In genomic region chr2:42753188-42753813, GRCh38 we compare ENCODE assay signal across 16 cellular contexts. TPM values are rescaled to one million over a fixed set of nuclear protein-coding genes. Genes with fewer than 3 reads are reported as not detected.
DNase-seq lines count a peak whose midpoint lies in the region; ATAC-seq, FAIRE-seq and TF ChIP-seq lines count a peak whose summit lies in the region.
"Had no signal": no experiment of that assay in that cellular context is flagged by ENCODE, and none has a peak within 500 bp of the region (broad histone marks: within the 10 kb centered on the region; RNA-seq: fewer than 3 reads in every experiment).

No MANE protein-coding gene starts in this region.

- H3K4me2 ChIP-seq in GM12878 (ENCODE audit: control insufficient read depth, insufficient read depth): peak overlapping the region; percentile 5

- H3K4me1 ChIP-seq in GM12878 (ENCODE audit: control insufficient read depth, insufficient read depth, low read length) (peaks cover 52% of the 10 kb centered on the region), SJCRH30 (peaks cover 14% of the 10 kb centered on the region)

- peak; percentile 34 for ATAC-seq in GM12878
- ATAC-seq in HG03521 (IDR thresholded peaks at IDR 0.05; ENCODE audit: unreplicated experiment): no peak
- ATAC-seq in GM18511 (IDR thresholded peaks at IDR 0.05; ENCODE audit: unreplicated experiment): no peak

- H3K4me1 Mint-ChIP-seq in CD14-positive monocyte: peaks cover 69% of the 10 kb centered on the region
- peaks cover 62% of the 10 kb centered on the region for H3K4me1 Mint-ChIP-seq in nephron

- TF ChIP-seq RAD21 in GM12878 (IDR thresholded peaks at IDR 0.05; ENCODE audit: insufficient read depth, low read depth, low read length): no peak

- H2AFZ ChIP-seq in GM12878 (ENCODE audit: control insufficient read depth, low read depth, low read length): no peak overlapping the region

- H3K9ac ChIP-seq in GM12878 (ENCODE audit: control insufficient read depth, insufficient read depth, low read length): no peak overlapping the region

- no peak for TF ChIP-seq POLR2A in GM12878 (IDR thresholded peaks at IDR 0.05; ENCODE audit: low read depth, low read length)

- peak overlapping the region; percentile 97 to 99 (median 98) for H3K27ac Mint-ChIP-seq in CD14-positive monocyte
- H3K27ac Mint-ChIP-seq in nephron: peak overlapping the region; percentile 79 to 86 (median 79)
- H3K27ac Mint-ChIP-seq: activated T-helper 1 cell treated with anti-CD3 and anti-CD28 coated beads, Interleukin-12 subunit alpha, Interleukin-12 subunit beta, Interleukin-2, Interleukin-4 antibody, amounts not matched to agents 30 ng/mL and 10 ng/mL and 1 ng/mL, durations not matched to agents 14 hours and 24 hours and 36 hours had no signal

- H4K20me1 ChIP-seq in GM12878 (ENCODE audit: control insufficient read depth, insufficient read depth): no peaks in the 10 kb centered on the region

- TF ChIP-seq EP300 in GM12878 (IDR thresholded peaks at IDR 0.05; ENCODE audit: borderline replicate concordance in 1 of 2, control insufficient read depth in 1 of 2, low read depth in 2 of 2, low read length in 2 of 2): no peak

- no peaks in the 10 kb centered on the region for H3K9me3 ChIP-seq in GM12878 (replicated peaks; ENCODE audit: control insufficient read depth, insufficient read depth, low read length)
- no peaks in the 10 kb centered on the region for H3K9me3 ChIP-seq in SJCRH30 (replicated peaks)
- H3K9me3 ChIP-seq: ascending aorta, ovary had no signal

- CTCF ChIA-PET in GM12878 (lab: Yijun Ruan, JAX): interaction anchor here (0.9 to 2.3 kb wide), 8 partner anchors 11 to 43 kb away, joined by 3 to 9 read pairs (median 4); no protein-coding TSS in a partner anchor

- SMC1A ChIA-PET in GM12878 (lab: Charles Lee; ENCODE audit: uncharacterized antibody, unreplicated experiment): interaction anchor here (0.7 to 6.0 kb wide), 17 partner anchors 12 to 184 kb away, joined by 3 to 60 read pairs (median 4); partner anchors contain the start of gene HAAO

- H3K79me2 ChIP-seq in GM12878 (ENCODE audit: control insufficient read depth, insufficient read depth, low read length): no peaks in the 10 kb centered on the region

- H3K27ac ChIP-seq in GM12878 (ENCODE audit: control insufficient read depth, insufficient read depth): peak overlapping the region; percentile 30
- H3K27ac ChIP-seq in SJCRH30: no peak overlapping the region
- H3K27ac ChIP-seq: ovary had no signal

- RAD21 ChIA-PET in GM12878 (lab: Charles Lee; ENCODE audit: unreplicated experiment): interaction anchor here (1.1 to 4.5 kb wide), 12 partner anchors 8 to 731 kb away, joined by 3 to 39 read pairs (median 6); partner anchors contain the start of gene HAAO

- H3K9me3 Mint-ChIP-seq in CD14-positive monocyte: peaks cover 0 to 2% (median 0%) of the 10 kb centered on the region in 7 donors
- H3K9me3 Mint-ChIP-seq in nephron: no peaks in the 10 kb centered on the region
- H3K9me3 Mint-ChIP-seq: activated T-helper 1 cell treated with anti-CD3 and anti-CD28 coated beads, Interleukin-12 subunit alpha, Interleukin-12 subunit beta, Interleukin-2, Interleukin-4 antibody, amounts not matched to agents 30 ng/mL and 10 ng/mL and 1 ng/mL, durations not matched to agents 14 hours and 24 hours and 36 hours had no signal

- H3K27me3 ChIP-seq in GM12878 (replicated peaks in 1 of 2; ENCODE audit: control insufficient read depth in 2 of 2, insufficient read depth in 2 of 2, low read length in 1 of 2) (no peaks in the 10 kb centered on the region), SJCRH30 (no peaks in the 10 kb centered on the region)
- H3K27me3 ChIP-seq: ascending aorta, ovary had no signal

- POLR2A ChIA-PET in GM12878 (lab: Charles Lee): interaction anchor here (0.7 to 4.8 kb wide), 7 partner anchors 29 to 57 kb away, joined by 3 to 30 read pairs (median 4); partner anchors contain the start of gene HAAO

- no peak for TF ChIP-seq CTCF in CD14-positive monocyte (IDR thresholded peaks at IDR 0.05)
- TF ChIP-seq CTCF in GM12878 (IDR thresholded peaks at IDR 0.05 in 2 of 3, conservative IDR thresholded peaks at IDR 0.05 in 1 of 3; ENCODE audit: control insufficient read depth in 2 of 3, extremely low read depth in 1 of 3, insufficient read depth in 1 of 3, low read depth in 3 of 3, low read length in 3 of 3): no peak
- TF ChIP-seq CTCF in nephron (IDR thresholded peaks at IDR 0.05; ENCODE audit: unreplicated experiment in 3 of 3): no peak

- intact Hi-C loops in CD14-positive monocyte (cut with micrococcal nuclease): loop anchor here in 1 of 2 donors (2.0 kb wide), 1 partner anchor 30 kb away; no protein-coding TSS in a partner anchor
- intact Hi-C loops in GM12878 (cut with micrococcal nuclease; ENCODE audit: unreplicated experiment): loop anchor here (10.0 kb wide), 1 partner anchor 258 kb away; the partner anchor contains the start of gene KCNG3

- H3K36me3 ChIP-seq in GM12878 (ENCODE audit: control insufficient read depth in 2 of 2, insufficient read depth in 2 of 2, low read length in 1 of 2): no peaks in the 10 kb centered on the region
- H3K36me3 ChIP-seq in SJCRH30: no peaks in the 10 kb centered on the region
- H3K36me3 ChIP-seq: ascending aorta, ovary had no signal

- BruUV-seq in GM12878 (replicated peaks; lab: Mats Ljungman, UMichigan): no TSS peak

- no peak overlapping the region for H3K4me3 ChIP-seq in GM12878
- H3K4me3 ChIP-seq in SJCRH30: no peak overlapping the region
- H3K4me3 ChIP-seq: ascending aorta, ovary had no signal

- H3K4me3 Mint-ChIP-seq in CD14-positive monocyte (peak overlapping the region; percentile 4 to 75), nephron (no peak overlapping the region)
- H3K4me3 Mint-ChIP-seq: activated T-helper 1 cell treated with anti-CD3 and anti-CD28 coated beads, Interleukin-12 subunit alpha, Interleukin-12 subunit beta, Interleukin-2, Interleukin-4 antibody, amounts not matched to agents 30 ng/mL and 10 ng/mL and 1 ng/mL, durations not matched to agents 14 hours and 24 hours and 36 hours had no signal

- in situ Hi-C loops in GM12878 (cut with MboI): no loop called here

- DNase-seq in CD14-positive monocyte (ENCODE audit: low spot score): peak; percentile 74
- peak; percentile 71 for DNase-seq in MV-4-11 (lab: John Stamatoyannopoulos, UW)
- no peak for DNase-seq in GM12878 (ENCODE audit: low read depth, low spot score)
- no peak for DNase-seq in SJCRH30
- DNase-seq in EL: no peak
- DNase-seq: activated CD4-positive, alpha-beta T cell treated with anti-CD3 and anti-CD28 coated beads for 4 hours; NCI-H1417 treated with DMSO at 0.1 percent for 48 hours; NCI-H748 treated with DMSO at 0.1 percent for 48 hours had no signal

- H3K27me3 Mint-ChIP-seq in CD14-positive monocyte (ENCODE audit: low read depth in 3 of 3): no peaks in the 10 kb centered on the region
- H3K27me3 Mint-ChIP-seq in nephron (ENCODE audit: low read depth): no peaks in the 10 kb centered on the region

- H3K36me3 Mint-ChIP-seq in CD14-positive monocyte (peaks cover 7 to 10% of the 10 kb centered on the region in 2 donors), nephron (ENCODE audit: low read depth) (peaks cover 26% of the 10 kb centered on the region)

- peak; percentile 74 for FAIRE-seq in GM12878 (lab: Jason Lieb, UNC)
- FAIRE-seq: H54 had no signal

- 82% methylated on average over 18 of the region's 18 CpGs for WGBS in GM12878 (ENCODE audit: insufficient coverage, insufficient replicate concordance, low lambda C conversion rate, missing lambda C conversion rate)

TF ChIP-seq in GM12878, 131 proteins besides CTCF, POLR2A, EP300 and RAD21:
- TF ChIP-seq IRF4 (IDR thresholded peaks at IDR 0.05; ENCODE audit: low read depth, low read length) (no peak), BHLHE40 (IDR thresholded peaks at IDR 0.05; ENCODE audit: borderline replicate concordance in 1 of 2, low read depth in 2 of 2, low read length in 1 of 2) (peak; percentile 92)

RNA-seq across cellular contexts. Expression of gene OXER1, which starts 10.6 kb away (rescaled TPM):
- 1 to 10 TPM; 3.8 to 5.7 TPM for polyA plus RNA-seq in CD14-positive monocyte
- total RNA-seq in GM12878 (2013; cell fraction: nucleolus; rRNA removed): 4.2 and 6.5 TPM in 2 replicates
- total RNA-seq in GM12878 (2014; rRNA removed): 2.5 and 2.9 TPM in 2 replicates
- 1.6 and 2.0 TPM in 2 replicates for total RNA-seq in GM12878 (2014; rRNA removed; fragmentation: Illumina TruSeq; extraction: Trizol)
- 6.6 and 7.6 TPM in 2 replicates for total RNA-seq in GM12878 (2021)
- 3.2 TPM for polyA plus RNA-seq in GM12878 (2011; ENCODE audit: low read depth)
- polyA plus RNA-seq in GM12878 (2011; rRNA removed): 1.4 and 3.8 TPM in 2 replicates
- polyA plus RNA-seq in GM12878 (2011; cell fraction: cytosol; rRNA removed): 4.1 and 6.7 TPM in 2 replicates
- 22.8 and 24.8 TPM in 2 replicates for polyA plus RNA-seq in GM12878 (2011; cell fraction: nucleus; rRNA removed)
- polyA plus RNA-seq in GM12878 (2012): 4.7 and 6.5 TPM in 2 replicates
- 0.51 and 2.0 TPM in 2 replicates for polyA plus RNA-seq in GM12878 (2014; fragmentation: Illumina TruSeq; extraction: Trizol)
- under 1 TPM; 0.11 to 0.13 TPM for polyA plus RNA-seq in GM12878 (2014; fragmentation: Nextera tagmentation; extraction: Ambion mirVana)
- 6.1 and 6.6 TPM in 2 replicates for polyA plus RNA-seq in GM12878 (2014; rRNA removed)
- polyA plus RNA-seq in GM12878 (2016; fragmentation: Nextera tagmentation; extraction: Ambion mirVana): 1 to 10 TPM; 5.3 to 8.6 TPM
- polyA minus RNA-seq in GM12878 (2011; rRNA and poly(A)+ RNA removed): 3.1 and 6.3 TPM in 2 replicates
- polyA minus RNA-seq in GM12878 (2011; cell fraction: cytosol; rRNA and poly(A)+ RNA removed): 1.3 and 2.5 TPM in 2 replicates
- 3.4 and 6.2 TPM in 2 replicates for polyA minus RNA-seq in GM12878 (2011; cell fraction: nucleus; rRNA and poly(A)+ RNA removed)
- total RNA-seq in SJCRH30 (2014; rRNA removed; shearing (Covaris generic)): 1.8 and 2.0 TPM in 2 replicates
- total RNA-seq: HT1080 had no signal

RNA-seq across cellular contexts. Expression of gene HAAO, which starts 39.1 kb away (rescaled TPM):
- polyA plus RNA-seq in CD14-positive monocyte (10 to 100 TPM; 10.5 to 15.0 TPM), GM12878 (2011; rRNA removed) (17.0 and 29.2 TPM in 2 replicates), GM12878 (2014; fragmentation: Illumina TruSeq; extraction: Trizol) (6.9 and 19.1 TPM in 2 replicates), GM12878 (2014; fragmentation: Nextera tagmentation; extraction: Ambion mirVana) (1 to 10 TPM; 4.3 to 6.9 TPM), GM12878 (2014; rRNA removed) (28.0 and 31.9 TPM in 2 replicates), GM12878 (2016; fragmentation: Nextera tagmentation; extraction: Ambion mirVana) (10 to 100 TPM; 54.7 to 58.7 TPM)
- total RNA-seq in GM12878 (2013; cell fraction: nucleolus; rRNA removed): 37.5 and 48.1 TPM in 2 replicates
- total RNA-seq in GM12878 (2014; rRNA removed) (25.7 and 25.9 TPM in 2 replicates), GM12878 (2014; rRNA removed; fragmentation: Illumina TruSeq; extraction: Trizol) (21.5 and 21.6 TPM in 2 replicates), GM12878 (2021) (41.6 and 49.5 TPM in 2 replicates)
- 14.7 TPM for polyA plus RNA-seq in GM12878 (2011; ENCODE audit: low read depth)
- 39.3 and 56.1 TPM in 2 replicates for polyA plus RNA-seq in GM12878 (2011; cell fraction: cytosol; rRNA removed)
- polyA plus RNA-seq in GM12878 (2011; cell fraction: nucleus; rRNA removed): 72.4 and 75.6 TPM in 2 replicates
- 23.2 and 34.1 TPM in 2 replicates for polyA plus RNA-seq in GM12878 (2012)
- polyA minus RNA-seq in GM12878 (2011; rRNA and poly(A)+ RNA removed): 17.6 and 31.9 TPM in 2 replicates
- 10.0 and 11.2 TPM in 2 replicates for polyA minus RNA-seq in GM12878 (2011; cell fraction: cytosol; rRNA and poly(A)+ RNA removed)
- 16.3 and 33.4 TPM in 2 replicates for polyA minus RNA-seq in GM12878 (2011; cell fraction: nucleus; rRNA and poly(A)+ RNA removed)
- total RNA-seq in SJCRH30 (2014; rRNA removed; shearing (Covaris generic)): 3.5 and 4.7 TPM in 2 replicates
- total RNA-seq: HT1080 had no signal

Comparison
In these comparisons a context has a peak if more than half of its experiments do, and no peak if none do; other contexts are left out.
1. DNase-seq: peak in CD14-positive monocyte (single experiment) and MV-4-11 (single experiment); none in GM12878 (single experiment), SJCRH30 (0 of 2) and EL (single experiment).
2. H3K4me3 Mint-ChIP-seq: peak in CD14-positive monocyte (2 of 2); none in nephron (0 of 3).